Comparison of ENCODE assay signal across 1 cellular context in genomic region chr3:64266065-64266874, GRCh38.
TF ChIP-seq lines count a peak whose summit lies in the region.

No MANE protein-coding gene starts in this region.

TF ChIP-seq in GM23338, 12 proteins besides CTCF, POLR2A, EP300 and RAD21 (continued from another document):
- TF ChIP-seq, protein P1, sequence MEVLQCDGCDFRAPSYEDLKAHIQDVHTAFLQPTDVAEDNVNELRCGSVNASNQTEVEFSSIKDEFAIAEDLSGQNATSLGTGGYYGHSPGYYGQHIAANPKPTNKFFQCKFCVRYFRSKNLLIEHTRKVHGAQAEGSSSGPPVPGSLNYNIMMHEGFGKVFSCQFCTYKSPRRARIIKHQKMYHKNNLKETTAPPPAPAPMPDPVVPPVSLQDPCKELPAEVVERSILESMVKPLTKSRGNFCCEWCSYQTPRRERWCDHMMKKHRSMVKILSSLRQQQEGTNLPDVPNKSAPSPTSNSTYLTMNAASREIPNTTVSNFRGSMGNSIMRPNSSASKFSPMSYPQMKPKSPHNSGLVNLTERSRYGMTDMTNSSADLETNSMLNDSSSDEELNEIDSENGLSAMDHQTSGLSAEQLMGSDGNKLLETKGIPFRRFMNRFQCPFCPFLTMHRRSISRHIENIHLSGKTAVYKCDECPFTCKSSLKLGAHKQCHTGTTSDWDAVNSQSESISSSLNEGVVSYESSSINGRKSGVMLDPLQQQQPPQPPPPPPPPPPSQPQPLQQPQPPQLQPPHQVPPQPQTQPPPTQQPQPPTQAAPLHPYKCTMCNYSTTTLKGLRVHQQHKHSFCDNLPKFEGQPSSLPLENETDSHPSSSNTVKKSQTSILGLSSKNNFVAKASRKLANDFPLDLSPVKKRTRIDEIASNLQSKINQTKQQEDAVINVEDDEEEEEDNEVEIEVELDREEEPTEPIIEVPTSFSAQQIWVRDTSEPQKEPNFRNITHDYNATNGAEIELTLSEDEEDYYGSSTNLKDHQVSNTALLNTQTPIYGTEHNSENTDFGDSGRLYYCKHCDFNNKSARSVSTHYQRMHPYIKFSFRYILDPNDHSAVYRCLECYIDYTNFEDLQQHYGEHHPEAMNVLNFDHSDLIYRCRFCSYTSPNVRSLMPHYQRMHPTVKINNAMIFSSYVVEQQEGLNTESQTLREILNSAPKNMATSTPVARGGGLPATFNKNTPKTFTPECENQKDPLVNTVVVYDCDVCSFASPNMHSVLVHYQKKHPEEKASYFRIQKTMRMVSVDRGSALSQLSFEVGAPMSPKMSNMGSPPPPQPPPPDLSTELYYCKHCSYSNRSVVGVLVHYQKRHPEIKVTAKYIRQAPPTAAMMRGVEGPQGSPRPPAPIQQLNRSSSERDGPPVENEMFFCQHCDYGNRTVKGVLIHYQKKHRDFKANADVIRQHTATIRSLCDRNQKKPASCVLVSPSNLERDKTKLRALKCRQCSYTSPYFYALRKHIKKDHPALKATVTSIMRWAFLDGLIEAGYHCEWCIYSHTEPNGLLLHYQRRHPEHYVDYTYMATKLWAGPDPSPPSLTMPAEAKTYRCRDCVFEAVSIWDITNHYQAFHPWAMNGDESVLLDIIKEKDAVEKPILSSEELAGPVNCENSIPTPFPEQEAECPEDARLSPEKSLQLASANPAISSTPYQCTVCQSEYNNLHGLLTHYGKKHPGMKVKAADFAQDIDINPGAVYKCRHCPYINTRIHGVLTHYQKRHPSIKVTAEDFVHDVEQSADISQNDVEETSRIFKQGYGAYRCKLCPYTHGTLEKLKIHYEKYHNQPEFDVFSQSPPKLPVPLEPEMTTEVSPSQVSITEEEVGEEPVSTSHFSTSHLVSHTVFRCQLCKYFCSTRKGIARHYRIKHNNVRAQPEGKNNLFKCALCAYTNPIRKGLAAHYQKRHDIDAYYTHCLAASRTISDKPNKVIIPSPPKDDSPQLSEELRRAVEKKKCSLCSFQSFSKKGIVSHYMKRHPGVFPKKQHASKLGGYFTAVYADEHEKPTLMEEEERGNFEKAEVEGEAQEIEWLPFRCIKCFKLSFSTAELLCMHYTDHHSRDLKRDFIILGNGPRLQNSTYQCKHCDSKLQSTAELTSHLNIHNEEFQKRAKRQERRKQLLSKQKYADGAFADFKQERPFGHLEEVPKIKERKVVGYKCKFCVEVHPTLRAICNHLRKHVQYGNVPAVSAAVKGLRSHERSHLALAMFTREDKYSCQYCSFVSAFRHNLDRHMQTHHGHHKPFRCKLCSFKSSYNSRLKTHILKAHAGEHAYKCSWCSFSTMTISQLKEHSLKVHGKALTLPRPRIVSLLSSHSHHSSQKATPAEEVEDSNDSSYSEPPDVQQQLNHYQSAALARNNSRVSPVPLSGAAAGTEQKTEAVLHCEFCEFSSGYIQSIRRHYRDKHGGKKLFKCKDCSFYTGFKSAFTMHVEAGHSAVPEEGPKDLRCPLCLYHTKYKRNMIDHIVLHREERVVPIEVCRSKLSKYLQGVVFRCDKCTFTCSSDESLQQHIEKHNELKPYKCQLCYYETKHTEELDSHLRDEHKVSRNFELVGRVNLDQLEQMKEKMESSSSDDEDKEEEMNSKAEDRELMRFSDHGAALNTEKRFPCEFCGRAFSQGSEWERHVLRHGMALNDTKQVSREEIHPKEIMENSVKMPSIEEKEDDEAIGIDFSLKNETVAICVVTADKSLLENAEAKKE (CRISPR knock-in tag; IDR thresholded peaks at IDR 0.05): no peak
- TF ChIP-seq EZH2 (IDR thresholded peaks at IDR 0.05; ENCODE audit: low read depth, unreplicated experiment) (no peak), EZH2phosphoT487 (IDR thresholded peaks at IDR 0.05; ENCODE audit: unreplicated experiment) (no peak), JUNB (IDR thresholded peaks at IDR 0.05; ENCODE audit: unreplicated experiment) (no peak)
